Comparison of ENCODE assay signal across 8 cellular contexts in the genomic region with DNA sequence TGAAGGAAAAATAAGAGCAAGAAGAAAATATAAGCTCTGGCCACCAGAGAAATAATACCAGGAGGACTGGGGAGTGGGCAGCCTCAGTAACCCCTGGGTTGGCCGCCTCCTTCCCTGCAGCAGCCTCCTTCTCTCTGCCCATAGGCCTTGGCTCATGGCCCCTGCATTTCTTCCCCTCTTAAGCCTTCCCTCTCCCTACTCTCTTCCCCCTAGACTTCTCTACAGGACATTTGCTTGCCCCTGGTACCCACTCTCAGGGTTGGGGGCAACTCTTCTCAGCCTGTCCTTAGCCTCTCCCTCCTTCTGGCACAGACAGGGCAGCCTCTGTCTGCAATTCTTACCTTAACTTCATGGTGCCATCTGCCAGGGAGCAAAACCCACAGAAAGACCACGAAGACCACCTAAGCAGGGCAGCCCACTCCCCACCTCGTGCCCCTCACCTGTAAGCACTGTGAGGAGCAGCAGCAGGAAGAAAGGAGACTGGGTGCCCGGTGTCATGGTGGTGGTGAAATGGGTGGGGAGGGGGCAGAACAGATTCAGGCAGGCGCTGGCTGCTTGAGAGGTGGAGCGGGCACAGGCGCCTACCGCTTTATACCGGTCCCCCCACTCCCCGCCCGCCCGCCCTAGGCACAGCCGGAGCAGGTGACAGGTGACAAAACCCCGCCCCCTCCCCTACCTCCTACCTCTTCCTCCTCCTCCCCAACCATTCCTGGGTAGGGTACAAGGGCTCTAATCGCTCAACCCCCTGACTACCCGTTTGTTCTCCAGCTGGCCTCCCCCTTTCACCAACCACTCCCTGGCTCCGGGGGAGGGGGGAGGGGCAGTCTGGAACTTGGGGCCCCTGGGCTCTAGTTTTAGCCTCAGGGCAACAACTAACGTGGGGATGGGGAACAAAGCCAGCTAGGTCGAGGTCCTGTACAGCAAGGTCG. TPM values are rescaled to one million over a fixed set of nuclear protein-coding genes. Genes with fewer than 3 reads are reported as not detected.
DNase-seq lines count a peak whose midpoint lies in the region; ATAC-seq and TF ChIP-seq lines count a peak whose summit lies in the region.

No MANE protein-coding gene starts in this region.

- intact Hi-C loops in spleen (cut with DNase I; ENCODE audit: low total_unique reads), result no loop called here

- peaks cover 7% of the 10 kb centered on the region for H3K36me3 Mint-ChIP-seq in activated naive CD8-positive, alpha-beta T cell treated with anti-CD3 and anti-CD28 coated beads for 36 hours

- H3K4me3 Mint-ChIP-seq in activated naive CD8-positive, alpha-beta T cell treated with anti-CD3 and anti-CD28 coated beads for 36 hours, result peak overlapping the region; percentile 95

- TF ChIP-seq POLR2A in spleen (IDR thresholded peaks at IDR 0.05), result no peak

- DNase-seq in GF-D8 (lab: John Stamatoyannopoulos, UW) (peak; percentile 16), NCI-H2107 (lab: John Stamatoyannopoulos, UW) (peak; percentile 78), spleen (no peak)
- DNase-seq in activated naive CD8-positive, alpha-beta T cell treated with anti-CD3 and anti-CD28 coated beads for 36 hours, result no peak

- TF ChIP-seq CTCF in spleen (IDR thresholded peaks at IDR 0.05 in 8 of 11, conservative IDR thresholded peaks at IDR 0.05 in 3 of 11), result no peak

- peaks cover 17% of the 10 kb centered on the region for H3K4me1 ChIP-seq in iPS-18a (ENCODE audit: control insufficient read depth, low read depth, low read length)
- peaks cover 10 to 52% (median 41%) of the 10 kb centered on the region in 6 donors for H3K4me1 ChIP-seq in spleen

- peaks cover 5% of the 10 kb centered on the region for H3K27me3 Mint-ChIP-seq in activated naive CD8-positive, alpha-beta T cell treated with anti-CD3 and anti-CD28 coated beads for 36 hours

- peaks cover 41% of the 10 kb centered on the region for H3K4me1 Mint-ChIP-seq in activated naive CD8-positive, alpha-beta T cell treated with anti-CD3 and anti-CD28 coated beads for 36 hours

- no peaks in the 10 kb centered on the region for H3K9me3 Mint-ChIP-seq in activated naive CD8-positive, alpha-beta T cell treated with anti-CD3 and anti-CD28 coated beads for 36 hours

- ATAC-seq in HG03432 (IDR thresholded peaks at IDR 0.05; ENCODE audit: unreplicated experiment) (no peak), GM18517 (IDR thresholded peaks at IDR 0.05; ENCODE audit: unreplicated experiment) (no peak), HG03280 (IDR thresholded peaks at IDR 0.05; ENCODE audit: unreplicated experiment) (no peak)

- H3K27ac Mint-ChIP-seq in activated naive CD8-positive, alpha-beta T cell treated with anti-CD3 and anti-CD28 coated beads for 36 hours, result peak overlapping the region; percentile 100

- H3K9me3 ChIP-seq in iPS-18a (ENCODE audit: control insufficient read depth, low read depth, low read length), result no peaks in the 10 kb centered on the region
- no peaks in the 10 kb centered on the region for H3K9me3 ChIP-seq in spleen

- H3K36me3 ChIP-seq in iPS-18a (ENCODE audit: control insufficient read depth, low read depth, low read length), result peaks cover 13% of the 10 kb centered on the region
- H3K36me3 ChIP-seq in spleen, result peaks cover 0 to under 1% (median 0%) of the 10 kb centered on the region in 6 donors

- WGBS in spleen, 5 donors, result 22 to 42% (median 26%) methylated on average over 17 to 20 of the region's 20 CpGs

- H3K27ac ChIP-seq in iPS-18a (ENCODE audit: low read length) (peak overlapping the region; percentile 12), spleen (peak overlapping the region in 7 of 8 donors; percentile 73 to 86 (median 78))

- H3K9ac ChIP-seq in iPS-18a (ENCODE audit: low read length), result peak overlapping the region; percentile 99

- H3K4me3 ChIP-seq in iPS-18a (ENCODE audit: low read length), result peak overlapping the region; percentile 99
- peak overlapping the region in 7 of 8 donors; percentile 52 to 82 (median 60) for H3K4me3 ChIP-seq in spleen

- H3K27me3 ChIP-seq in iPS-18a (ENCODE audit: control insufficient read depth, insufficient read depth, low read length) (no peaks in the 10 kb centered on the region), spleen (replicated peaks in 1 of 7) (peaks cover 0 to 22% (median 0%) of the 10 kb centered on the region in 7 donors)

RNA-seq across cellular contexts. Expression of a gene that starts 15.1 kb away (rescaled TPM):
- total RNA-seq in activated naive CD8-positive, alpha-beta T cell treated with anti-CD3 and anti-CD28 coated beads for 36 hours, result 1 to 10 TPM; 7.4 to 9.3 TPM
- 10 to 100 TPM; 14.3 to 22.6 (median 20.5) TPM for total RNA-seq in spleen
- 10 to 100 TPM; 10.2 to 31.2 (median 27.7) TPM for polyA plus RNA-seq in spleen

RNA-seq across cellular contexts. Expression of a gene that starts 15.9 kb away (rescaled TPM):
- total RNA-seq in activated naive CD8-positive, alpha-beta T cell treated with anti-CD3 and anti-CD28 coated beads for 36 hours, result 10 to 100 TPM; 68.0 to 72.5 TPM
- 10 to 100 TPM; 28.2 to 40.9 (median 33.2) TPM for total RNA-seq in spleen
- 10 to 100 TPM; 43.7 to 48.4 (median 44.5) TPM for polyA plus RNA-seq in spleen

RNA-seq across cellular contexts. Expression of a gene that starts 19.0 kb away (rescaled TPM):
- 1 to 10 TPM; 4.6 to 4.9 TPM for total RNA-seq in activated naive CD8-positive, alpha-beta T cell treated with anti-CD3 and anti-CD28 coated beads for 36 hours
- total RNA-seq in spleen, result 1 to 10 TPM in 6 of 7 donors, under 1 TPM in 1; 0.83 to 3.6 (median 1.6) TPM
- polyA plus RNA-seq in spleen, result under 1 TPM; 0.35 to 0.77 (median 0.46) TPM

RNA-seq across cellular contexts. Expression of a gene that starts 19.5 kb away (rescaled TPM):
- total RNA-seq in activated naive CD8-positive, alpha-beta T cell treated with anti-CD3 and anti-CD28 coated beads for 36 hours, result 100 to 1,000 TPM; 135 to 145 TPM
- total RNA-seq in spleen, result 100 to 1,000 TPM; 113 to 154 (median 136) TPM
- polyA plus RNA-seq in spleen, result 100 to 1,000 TPM; 193 to 203 (median 200) TPM

RNA-seq across cellular contexts. Expression of a gene that starts 52.3 kb away (rescaled TPM):
- total RNA-seq in activated naive CD8-positive, alpha-beta T cell treated with anti-CD3 and anti-CD28 coated beads for 36 hours, result 10 to 100 TPM; 26.8 to 29.2 TPM
- total RNA-seq in spleen, result 10 to 100 TPM; 25.0 to 62.4 (median 49.9) TPM
- polyA plus RNA-seq in spleen, result 100 to 1,000 TPM; 205 to 262 (median 229) TPM

Comparison
In these comparisons a context has a peak if more than half of its experiments do, and no peak if none do; other contexts are left out.
1. DNase-seq: peak in GF-D8 (single experiment) and NCI-H2107 (single experiment); none in activated naive CD8-positive, alpha-beta T cell treated with anti-CD3 and anti-CD28 coated beads for 36 hours (single experiment) and spleen (single experiment).